ENCODE assay signal across 1 cellular context in the genomic region with DNA sequence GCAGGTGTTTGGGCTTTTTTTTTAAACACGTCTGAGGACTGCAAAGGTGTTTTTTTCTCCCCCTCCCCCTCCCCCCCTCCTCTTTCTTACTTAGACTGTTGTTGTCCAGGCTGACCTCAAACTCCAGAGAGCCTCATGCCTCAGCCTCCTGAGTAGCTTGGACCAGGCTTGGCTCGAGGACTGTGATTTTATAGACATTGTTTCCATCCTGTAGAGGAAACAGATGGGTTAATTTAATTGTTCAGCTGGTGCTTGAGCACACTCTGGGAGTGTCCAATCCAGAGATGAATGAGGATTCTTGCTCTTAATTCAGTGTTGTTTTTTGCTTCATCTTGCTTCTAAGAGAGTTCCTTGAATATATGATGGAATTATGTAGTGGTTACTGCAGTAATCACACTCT.
TF ChIP-seq lines count a peak whose summit lies in the region.

No MANE protein-coding gene starts in this region.

TF ChIP-seq in IMR-90, 13 proteins besides CTCF, POLR2A, EP300 and RAD21 (continued from another document):
- no peak for TF ChIP-seq NFE2L2 (IDR thresholded peaks at IDR 0.05; ENCODE audit: low read depth, low read length)
